10 cellular contexts compared by ENCODE assay signal in genomic region chr1:218371927-218372672, GRCh38. TPM values are rescaled to one million over a fixed set of nuclear protein-coding genes. Genes with fewer than 3 reads are reported as not detected.
DNase-seq lines count a peak whose midpoint lies in the region; ATAC-seq and TF ChIP-seq lines count a peak whose summit lies in the region.
"Had no signal": no experiment of that assay in that cellular context is flagged by ENCODE, and none has a peak within 500 bp of the region (broad histone marks: within the 10 kb centered on the region; RNA-seq: fewer than 3 reads in every experiment).

No MANE protein-coding gene starts in this region.

- H3K9me3 Mint-ChIP-seq in nephron, result no peaks in the 10 kb centered on the region
- no peaks in the 10 kb centered on the region for H3K9me3 Mint-ChIP-seq in activated CD4-positive, alpha-beta memory T cell treated with anti-CD3 and anti-CD28 coated beads for 36 hours

- TF ChIP-seq CTCF in nephron (IDR thresholded peaks at IDR 0.05; ENCODE audit: unreplicated experiment in 3 of 3), result no peak

- peak; percentile 62 for DNase-seq in AG20443 (ENCODE audit: low spot score)
- peak; percentile 91 for DNase-seq in NCI-H345 treated with DMSO at 0.1 percent for 48 hours (lab: John Stamatoyannopoulos, UW; ENCODE audit: unreplicated experiment)
- peak; percentile 84 for DNase-seq in fibroblast of gingiva (ENCODE audit: low read depth)
- DNase-seq in GF-D8 (lab: John Stamatoyannopoulos, UW), result no peak
- no peak for DNase-seq in activated CD4-positive, alpha-beta memory T cell treated with anti-CD3 and anti-CD28 coated beads for 36 hours
- DNase-seq: activated effector memory CD4-positive, alpha-beta T cell treated with Interleukin-2 at 50 U/mL for 16 hours had no signal

- CTCF ChIA-PET in activated CD4-positive, alpha-beta memory T cell treated with anti-CD3 and anti-CD28 coated beads for 36 hours (lab: Charles Lee), result no interaction called here

- H3K27me3 Mint-ChIP-seq in nephron (ENCODE audit: low read depth), result no peaks in the 10 kb centered on the region
- H3K27me3 Mint-ChIP-seq in activated CD4-positive, alpha-beta memory T cell treated with anti-CD3 and anti-CD28 coated beads for 36 hours, result peaks cover 44% of the 10 kb centered on the region

- H3K36me3 Mint-ChIP-seq in nephron (ENCODE audit: low read depth), result peaks cover 27% of the 10 kb centered on the region
- H3K36me3 Mint-ChIP-seq in activated CD4-positive, alpha-beta memory T cell treated with anti-CD3 and anti-CD28 coated beads for 36 hours, result peaks cover 2% of the 10 kb centered on the region

- ATAC-seq in GM18909 (IDR thresholded peaks at IDR 0.05; ENCODE audit: poor library complexity, unreplicated experiment) (no peak), HG03159 (IDR thresholded peaks at IDR 0.05; ENCODE audit: unreplicated experiment) (no peak)

- H3K4me3 Mint-ChIP-seq in nephron, result peak overlapping the region in 2 of 3 experiments; percentile 32 to 74
- H3K4me3 Mint-ChIP-seq in activated CD4-positive, alpha-beta memory T cell treated with anti-CD3 and anti-CD28 coated beads for 36 hours, result no peak overlapping the region

- H3K27ac Mint-ChIP-seq in nephron, result peak overlapping the region; percentile 75 to 94 (median 93)
- H3K27ac Mint-ChIP-seq in activated CD4-positive, alpha-beta memory T cell treated with anti-CD3 and anti-CD28 coated beads for 36 hours, result no peak overlapping the region

- POLR2A ChIA-PET in activated CD4-positive, alpha-beta memory T cell treated with anti-CD3 and anti-CD28 coated beads for 36 hours (lab: Charles Lee), result no interaction called here

- intact Hi-C loops in activated CD4-positive, alpha-beta memory T cell treated with anti-CD3 and anti-CD28 coated beads for 36 hours (cut with micrococcal nuclease), result loop anchor here (10.0 kb wide), 1 partner anchor 953 kb away; no protein-coding TSS in a partner anchor

- peaks cover 84% of the 10 kb centered on the region for H3K4me1 Mint-ChIP-seq in nephron
- H3K4me1 Mint-ChIP-seq in activated CD4-positive, alpha-beta memory T cell treated with anti-CD3 and anti-CD28 coated beads for 36 hours (ENCODE audit: low read depth), result peaks cover 5% of the 10 kb centered on the region

RNA-seq across cellular contexts. Expression of gene TGFB2, which starts 27.0 kb away (rescaled TPM):
- not detected for total RNA-seq in activated CD4-positive, alpha-beta memory T cell treated with anti-CD3 and anti-CD28 coated beads for 36 hours
- total RNA-seq: T-helper 2 cell treated with Interferon-gamma antibody and Interleukin-4, amounts not matched to agents 100 ng/mL and 5 ng/mL, for 36 hours had no signal

Comparison
In these comparisons a context has a peak if more than half of its experiments do, and no peak if none do; other contexts are left out.
1. DNase-seq: peak in AG20443 (single experiment), NCI-H345 treated with DMSO at 0.1 percent for 48 hours (single experiment) and fibroblast of gingiva (single experiment); none in GF-D8 (single experiment) and activated CD4-positive, alpha-beta memory T cell treated with anti-CD3 and anti-CD28 coated beads for 36 hours (single experiment).